In genomic region chr4:41814565-41814964, GRCh38 we compare ENCODE assay signal across 13 cellular contexts.
DNase-seq lines count a peak whose midpoint lies in the region; ATAC-seq and TF ChIP-seq lines count a peak whose summit lies in the region.
"Had no signal": no experiment of that assay in that cellular context is flagged by ENCODE, and none has a peak within 500 bp of the region (broad histone marks: within the 10 kb centered on the region; RNA-seq: fewer than 3 reads in every experiment).

No MANE protein-coding gene starts in this region.

- no peaks in the 10 kb centered on the region for H4K20me1 ChIP-seq in mammary epithelial cell (ENCODE audit: insufficient read depth, low read length)

- dilution Hi-C loops in mammary epithelial cell (cut with HindIII; ENCODE audit: low sequenced_read_pairs): no loop called here

- CTCF ChIA-PET in mammary epithelial cell (lab: Charles Lee; ENCODE audit: low non-redundant PET) (no interaction called here), MCF 10A (lab: Yijun Ruan, JAX) (interaction anchor here (0.9 kb wide), 1 partner anchor 121 kb away, joined by 3 read pairs; no protein-coding TSS in a partner anchor)

- H3K4me1 ChIP-seq in mammary epithelial cell (ENCODE audit: insufficient read depth, low read length): no peaks in the 10 kb centered on the region
- H3K4me1 ChIP-seq in body of pancreas: no peaks in the 10 kb centered on the region
- H3K4me1 ChIP-seq: transverse colon had no signal

- H3K36me3 Mint-ChIP-seq in MCF 10A (ENCODE audit: insufficient read depth, unreplicated experiment): no peaks in the 10 kb centered on the region
- no peaks in the 10 kb centered on the region for H3K36me3 Mint-ChIP-seq in type B pancreatic cell
- no peaks in the 10 kb centered on the region for H3K36me3 Mint-ChIP-seq in effector memory CD8-positive, alpha-beta T cell (ENCODE audit: insufficient read depth)
- H3K36me3 Mint-ChIP-seq: activated naive CD4-positive, alpha-beta T cell treated with anti-CD3 and anti-CD28 coated beads, Interleukin-2, amount 50 U/mL, for 24 hours; naive B cell had no signal

- H3K27me3 ChIP-seq in mammary epithelial cell (ENCODE audit: insufficient read depth, low read length): peaks cover 7% of the 10 kb centered on the region
- H3K27me3 ChIP-seq in body of pancreas: no peaks in the 10 kb centered on the region
- H3K27me3 ChIP-seq: transverse colon had no signal

- H3K27me3 Mint-ChIP-seq in MCF 10A (ENCODE audit: insufficient read depth, unreplicated experiment) (no peaks in the 10 kb centered on the region), type B pancreatic cell (peaks cover 62% of the 10 kb centered on the region)
- peaks cover 6 to 20% of the 10 kb centered on the region in 2 donors for H3K27me3 Mint-ChIP-seq in effector memory CD8-positive, alpha-beta T cell

- H3K9me3 Mint-ChIP-seq in MCF 10A (ENCODE audit: unreplicated experiment) (no peaks in the 10 kb centered on the region), type B pancreatic cell (no peaks in the 10 kb centered on the region)
- H3K9me3 Mint-ChIP-seq in effector memory CD8-positive, alpha-beta T cell: no peaks in the 10 kb centered on the region

- no peak overlapping the region for H3K4me3 ChIP-seq in mammary epithelial cell (replicated peaks in 1 of 3; ENCODE audit: insufficient read depth in 1 of 3, low read depth in 2 of 3, low read length in 3 of 3)
- no peak overlapping the region for H3K4me3 ChIP-seq in body of pancreas
- H3K4me3 ChIP-seq: transverse colon had no signal

- DNase-seq in mammary epithelial cell (peak; percentile 1), MCF 10A (ENCODE audit: unreplicated experiment) (no peak), body of pancreas (peak; percentile 14 to 19 (median 17)), iPS-NIHi7 (ENCODE audit: extremely low spot score) (peak; percentile 54), type B pancreatic cell (ENCODE audit: extremely low spot score, unreplicated experiment) (no peak), AG08396 (ENCODE audit: low spot score) (no peak)
- no peak for DNase-seq in effector memory CD8-positive, alpha-beta T cell
- DNase-seq: AML-193, naive B cell, NCI-H1105, transverse colon had no signal

- H3K27ac ChIP-seq in mammary epithelial cell (ENCODE audit: insufficient read depth, low read depth, low read length) (no peak overlapping the region), body of pancreas (no peak overlapping the region)
- H3K27ac ChIP-seq: transverse colon had no signal

- H3K4me2 ChIP-seq in mammary epithelial cell (ENCODE audit: insufficient read depth, low read depth, low read length): no peak overlapping the region

- in situ Hi-C loops in mammary epithelial cell (cut with MboI; ENCODE audit: low sequenced_read_pairs in 2 of 2): no loop called here

- H3K27ac Mint-ChIP-seq in MCF 10A (ENCODE audit: low read depth, unreplicated experiment) (no peak overlapping the region), type B pancreatic cell (no peak overlapping the region)
- no peak overlapping the region for H3K27ac Mint-ChIP-seq in effector memory CD8-positive, alpha-beta T cell
- H3K27ac Mint-ChIP-seq: activated naive CD4-positive, alpha-beta T cell treated with anti-CD3 and anti-CD28 coated beads, Interleukin-2, amount 50 U/mL, for 24 hours; naive B cell had no signal

- no peaks in the 10 kb centered on the region for H3K36me3 ChIP-seq in mammary epithelial cell (ENCODE audit: insufficient read depth, low read length)
- no peaks in the 10 kb centered on the region for H3K36me3 ChIP-seq in body of pancreas (replicated peaks in 1 of 2; ENCODE audit: insufficient read depth in 1 of 2, low read depth in 2 of 2)
- H3K36me3 ChIP-seq: transverse colon had no signal

- no peak for TF ChIP-seq POLR2A in body of pancreas (IDR thresholded peaks at IDR 0.05)

- BruUV-seq in mammary epithelial cell (replicated peaks; lab: Mats Ljungman, UMichigan) (no TSS peak), MCF 10A (replicated peaks; lab: Mats Ljungman, UMichigan) (no TSS peak)

- H3K9me3 ChIP-seq in mammary epithelial cell (replicated peaks; ENCODE audit: insufficient read depth, low read length): no peaks in the 10 kb centered on the region
- no peaks in the 10 kb centered on the region for H3K9me3 ChIP-seq in body of pancreas
- H3K9me3 ChIP-seq: transverse colon had no signal

- no peak for ATAC-seq in body of pancreas
- no peak for ATAC-seq in HG02973 (IDR thresholded peaks at IDR 0.05; ENCODE audit: unreplicated experiment)
- ATAC-seq in effector memory CD8-positive, alpha-beta T cell (replicated peaks): no peak

- intact Hi-C loops in mammary epithelial cell (cut with micrococcal nuclease): loop anchor here (2.0 kb wide), 1 partner anchor 122 kb away; no protein-coding TSS in a partner anchor
- intact Hi-C loops in MCF 10A (cut with micrococcal nuclease): no loop called here
- intact Hi-C loops in body of pancreas (cut with DNase I): no loop called here

- TF ChIP-seq CTCF in mammary epithelial cell (conservative IDR thresholded peaks at IDR 0.05 in 1 of 2, IDR thresholded peaks at IDR 0.05 in 1 of 2; ENCODE audit: extremely low read depth in 1 of 2, insufficient read depth in 1 of 2, low read depth in 1 of 2, low read length in 2 of 2): peak in 1 of 2 donors; percentile 38
- no peak for TF ChIP-seq CTCF in MCF 10A (IDR thresholded peaks at IDR 0.05; ENCODE audit: unreplicated experiment)
- TF ChIP-seq CTCF in body of pancreas (IDR thresholded peaks at IDR 0.05): peak in 5 of 7 experiments; percentile 26 to 43 (median 36)
- peak; percentile 65 for TF ChIP-seq CTCF in type B pancreatic cell (conservative IDR thresholded peaks at IDR 0.05)

- H2AFZ ChIP-seq in mammary epithelial cell (ENCODE audit: low read depth, low read length): no peak overlapping the region

- WGBS in mammary epithelial cell (ENCODE audit: low coverage, missing lambda C conversion rate): 49% methylated on average over 7 of the region's 10 CpGs
- WGBS in body of pancreas, 2 donors: 12 to 29% methylated on average over 10 of the region's 10 CpGs

- H3K4me3 Mint-ChIP-seq in MCF 10A (ENCODE audit: unreplicated experiment): no peak overlapping the region
- no peak overlapping the region for H3K4me3 Mint-ChIP-seq in type B pancreatic cell
- H3K4me3 Mint-ChIP-seq in effector memory CD8-positive, alpha-beta T cell: no peak overlapping the region
- H3K4me3 Mint-ChIP-seq: activated naive CD4-positive, alpha-beta T cell treated with anti-CD3 and anti-CD28 coated beads, Interleukin-2, amount 50 U/mL, for 24 hours; naive B cell had no signal

- no peak overlapping the region for H3K9ac ChIP-seq in mammary epithelial cell (ENCODE audit: insufficient read depth, low read length)

- peaks cover 10% of the 10 kb centered on the region for H3K4me1 Mint-ChIP-seq in MCF 10A (ENCODE audit: insufficient read depth, unreplicated experiment)
- H3K4me1 Mint-ChIP-seq in type B pancreatic cell (ENCODE audit: unreplicated experiment): no peaks in the 10 kb centered on the region
- H3K4me1 Mint-ChIP-seq in effector memory CD8-positive, alpha-beta T cell (ENCODE audit: low read depth in 2 of 2): no peaks in the 10 kb centered on the region
- H3K4me1 Mint-ChIP-seq: activated naive CD4-positive, alpha-beta T cell treated with anti-CD3 and anti-CD28 coated beads, Interleukin-2, amount 50 U/mL, for 24 hours; naive B cell had no signal

- no peaks in the 10 kb centered on the region for H3K79me2 ChIP-seq in mammary epithelial cell (ENCODE audit: insufficient read depth, low read length)

- POLR2A ChIA-PET in MCF 10A (lab: Yijun Ruan, JAX): no interaction called here

Comparison
In these comparisons a context has a peak if more than half of its experiments do, and no peak if none do; other contexts are left out.
1. DNase-seq: peak in mammary epithelial cell (single experiment), body of pancreas (4 of 4) and iPS-NIHi7 (single experiment); none in MCF 10A (single experiment), type B pancreatic cell (single experiment), AG08396 (single experiment) and effector memory CD8-positive, alpha-beta T cell (0 of 3).